ENCODE assay signal across 8 cellular contexts in genomic region chr5:90264930-90265857, GRCh38.
DNase-seq lines count a peak whose midpoint lies in the region; ATAC-seq and TF ChIP-seq lines count a peak whose summit lies in the region.

No MANE protein-coding gene starts in this region.

- H3K4me3 Mint-ChIP-seq in nephron progenitor cell = no peak overlapping the region

- no peaks in the 10 kb centered on the region for H3K9me3 ChIP-seq in suprapubic skin

- no peak for TF ChIP-seq POLR2A in suprapubic skin (IDR thresholded peaks at IDR 0.05)

- peak; percentile 67 for ATAC-seq in GM18861 (IDR thresholded peaks at IDR 0.05; ENCODE audit: unreplicated experiment)
- peak; percentile 72 for ATAC-seq in HG03457 (IDR thresholded peaks at IDR 0.05; ENCODE audit: unreplicated experiment)

- H3K27me3 ChIP-seq in suprapubic skin = no peaks in the 10 kb centered on the region

- no peaks in the 10 kb centered on the region for H3K9me3 Mint-ChIP-seq in nephron progenitor cell

- H3K36me3 ChIP-seq in suprapubic skin = no peaks in the 10 kb centered on the region

- no peaks in the 10 kb centered on the region for H3K36me3 Mint-ChIP-seq in nephron progenitor cell (ENCODE audit: low read depth)

- peaks cover 3% of the 10 kb centered on the region for H3K27me3 Mint-ChIP-seq in nephron progenitor cell (ENCODE audit: low read depth, poor library complexity)

- H3K27ac Mint-ChIP-seq in nephron progenitor cell = no peak overlapping the region

- H3K27ac ChIP-seq in suprapubic skin = no peak overlapping the region

- 20% methylated on average over 9 of the region's 9 CpGs for WGBS in suprapubic skin

- DNase-seq in AG10803 (ENCODE audit: low read depth) = peak; percentile 63
- peak; percentile 74 for DNase-seq in NCI-H82 (lab: John Stamatoyannopoulos, UW)
- DNase-seq in activated CD8-positive, alpha-beta memory T cell treated with anti-CD3 and anti-CD28 coated beads, Interleukin-2, amount 50 U/mL, for 4 hours = peak; percentile 38
- peak; percentile 53 for DNase-seq in fibroblast of gingiva (ENCODE audit: low read depth)
- DNase-seq in nephron progenitor cell = peak; percentile 71
- DNase-seq in suprapubic skin (ENCODE audit: low spot score in 2 of 2) = peak in 1 of 2 donors; percentile 58

- peaks cover 24% of the 10 kb centered on the region for H3K4me1 Mint-ChIP-seq in nephron progenitor cell

- H3K4me3 ChIP-seq in AG10803 (ENCODE audit: low read length) (no peak overlapping the region), suprapubic skin (no peak overlapping the region)

- no peak for TF ChIP-seq EP300 in suprapubic skin (IDR thresholded peaks at IDR 0.05)

- H3K4me1 ChIP-seq in suprapubic skin = peaks cover 2% of the 10 kb centered on the region

- peak; percentile 99 for TF ChIP-seq CTCF in AG10803 (conservative IDR thresholded peaks at IDR 0.05; ENCODE audit: low read length)
- peak; percentile 96 for TF ChIP-seq CTCF in nephron progenitor cell (IDR thresholded peaks at IDR 0.05)
- peak; percentile 63 to 83 for TF ChIP-seq CTCF in suprapubic skin (IDR thresholded peaks at IDR 0.05)
